30 cellular contexts compared by ENCODE assay signal in genomic region chr7:86953219-86953618, GRCh38.
"Had no signal": no experiment of that assay in that cellular context is flagged by ENCODE, and none has a peak within 500 bp of the region (broad histone marks: within the 10 kb centered on the region; RNA-seq: fewer than 3 reads in every experiment).

No MANE protein-coding gene starts in this region.

- H3K9me3 ChIP-seq: ascending aorta, SJCRH30 had no signal

- H3K4me1 Mint-ChIP-seq: activated T-helper 17 cell treated with anti-CD3 and anti-CD28 coated beads, Interleukin-2, amount 50 U/mL, for 72 hours; central memory CD8-positive, alpha-beta T cell had no signal

- H3K27me3 Mint-ChIP-seq: activated T-helper 17 cell treated with anti-CD3 and anti-CD28 coated beads, Interleukin-2, amount 50 U/mL, for 72 hours; central memory CD8-positive, alpha-beta T cell had no signal

- H3K36me3 ChIP-seq: ascending aorta, cardiac muscle cell, SJCRH30 had no signal

- DNase-seq: activated CD4-positive, alpha-beta T cell treated with anti-CD3 and anti-CD28 coated beads, Interleukin-2, amount 10 ng/mL, durations not matched to agents 24 days and 14 days; activated CD4-positive, alpha-beta T cell treated with anti-CD3 and anti-CD28 coated beads, Interleukin-2, amount 50 U/mL, for 4 hours; activated CD8-positive, alpha-beta T cell treated with anti-CD3 and anti-CD28 coated beads for 36 hours; activated effector memory CD4-positive, alpha-beta T cell treated with anti-CD3 and anti-CD28 coated beads, Interleukin-2, amount 50 U/mL, for 16 hours; activated naive CD4-positive, alpha-beta T cell; activated naive CD4-positive, alpha-beta T cell treated with anti-CD3 and anti-CD28 coated beads, Interleukin-2, amount 50 U/mL, for 16 hours; activated naive CD8-positive, alpha-beta T cell treated with anti-CD3 and anti-CD28 coated beads, Interleukin-2, amount 10 ng/mL, durations not matched to agents 7 days and 5 days; activated T-cell treated with anti-CD3 and anti-CD28 coated beads, Interleukin-2, amount 50 U/mL, for 1 hour; activated T-cell treated with anti-CD3 and anti-CD28 coated beads, Interleukin-2, amount 50 U/mL, for 72 hours; amygdala; MM.1S; MV-4-11; NCI-H1092; NCI-H146; NCI-H187; NCI-H2029 treated with DMSO at 0.1 percent for 48 hours; NCI-H2107; NCI-H226; NCI-H446 treated with DMSO at 0.1 percent for 48 hours; NCI-H524; OCI-M1; Right ventricle myocardium superior; SJCRH30 had no signal

- H3K27ac ChIP-seq: ascending aorta, cardiac muscle cell, SJCRH30, SK-N-MC had no signal

- H3K4me3 ChIP-seq: ascending aorta, cardiac muscle cell, SJCRH30, SK-N-MC had no signal

- ATAC-seq: activated CD8-positive, alpha-beta T cell treated with anti-CD3 and anti-CD28 coated beads for 36 hours; activated T-cell treated with anti-CD3 and anti-CD28 coated beads, Interleukin-2, amount 50 U/mL, for 72 hours; activated T-helper 17 cell treated with anti-CD3 and anti-CD28 coated beads, Interleukin-2, amount 50 U/mL, for 72 hours had no signal

- H3K27ac Mint-ChIP-seq: activated CD4-positive, alpha-beta T cell treated with anti-CD3 and anti-CD28 coated beads, Interleukin-2, amount 10 ng/mL, durations not matched to agents 24 days and 14 days; activated CD8-positive, alpha-beta T cell treated with anti-CD3 and anti-CD28 coated beads for 36 hours; activated naive CD8-positive, alpha-beta T cell treated with anti-CD3 and anti-CD28 coated beads, Interleukin-2, amount 10 ng/mL, durations not matched to agents 7 days and 5 days; activated T-cell treated with anti-CD3 and anti-CD28 coated beads, Interleukin-2, amount 50 U/mL, for 72 hours; activated T-helper 17 cell treated with anti-CD3 and anti-CD28 coated beads, Interleukin-2, amount 50 U/mL, for 72 hours; T-helper 1 cell treated with Interleukin-12 subunit alpha and Interleukin-12 subunit beta and Interleukin-4 antibody, amounts not matched to agents 30 μg/mL and 1 μg/mL, for 36 hours; T-helper 2 cell treated with Interferon-gamma antibody and Interleukin-4, amounts not matched to agents 5 μg/mL and 100 μg/mL, for 36 hours had no signal

- H3K9me3 Mint-ChIP-seq: activated CD4-positive, alpha-beta T cell treated with anti-CD3 and anti-CD28 coated beads, Interleukin-2, amount 10 ng/mL, durations not matched to agents 24 days and 14 days; activated CD8-positive, alpha-beta T cell treated with anti-CD3 and anti-CD28 coated beads for 36 hours; activated naive CD8-positive, alpha-beta T cell treated with anti-CD3 and anti-CD28 coated beads, Interleukin-2, amount 10 ng/mL, durations not matched to agents 7 days and 5 days; activated T-cell treated with anti-CD3 and anti-CD28 coated beads, Interleukin-2, amount 50 U/mL, for 72 hours; activated T-helper 17 cell treated with anti-CD3 and anti-CD28 coated beads, Interleukin-2, amount 50 U/mL, for 72 hours; central memory CD8-positive, alpha-beta T cell; T-helper 1 cell treated with Interleukin-12 subunit alpha and Interleukin-12 subunit beta and Interleukin-4 antibody, amounts not matched to agents 30 μg/mL and 1 μg/mL, for 36 hours; T-helper 2 cell treated with Interferon-gamma antibody and Interleukin-4, amounts not matched to agents 5 μg/mL and 100 μg/mL, for 36 hours had no signal

- H3K4me1 ChIP-seq: ascending aorta had no signal

- H3K27me3 ChIP-seq: ascending aorta, cardiac muscle cell, SJCRH30 had no signal

- H3K36me3 Mint-ChIP-seq: activated naive CD8-positive, alpha-beta T cell treated with anti-CD3 and anti-CD28 coated beads, Interleukin-2, amount 10 ng/mL, durations not matched to agents 7 days and 5 days had no signal

- H3K4me3 Mint-ChIP-seq: activated CD4-positive, alpha-beta T cell treated with anti-CD3 and anti-CD28 coated beads, Interleukin-2, amount 10 ng/mL, durations not matched to agents 24 days and 14 days; activated CD8-positive, alpha-beta T cell treated with anti-CD3 and anti-CD28 coated beads for 36 hours; activated naive CD8-positive, alpha-beta T cell treated with anti-CD3 and anti-CD28 coated beads, Interleukin-2, amount 10 ng/mL, durations not matched to agents 7 days and 5 days; activated T-cell treated with anti-CD3 and anti-CD28 coated beads, Interleukin-2, amount 50 U/mL, for 72 hours; activated T-helper 17 cell treated with anti-CD3 and anti-CD28 coated beads, Interleukin-2, amount 50 U/mL, for 72 hours; central memory CD8-positive, alpha-beta T cell; T-helper 1 cell treated with Interleukin-12 subunit alpha and Interleukin-12 subunit beta and Interleukin-4 antibody, amounts not matched to agents 30 μg/mL and 1 μg/mL, for 36 hours; T-helper 2 cell treated with Interferon-gamma antibody and Interleukin-4, amounts not matched to agents 5 μg/mL and 100 μg/mL, for 36 hours had no signal
